Comparison of ENCODE assay signal across 25 cellular contexts in genomic region chr1:2953688-2954285, GRCh38.
DNase-seq lines count a peak whose midpoint lies in the region; ATAC-seq and TF ChIP-seq lines count a peak whose summit lies in the region.
"Had no signal": no experiment of that assay in that cellular context is flagged by ENCODE, and none has a peak within 500 bp of the region (broad histone marks: within the 10 kb centered on the region; RNA-seq: fewer than 3 reads in every experiment).

No MANE protein-coding gene starts in this region.

- H4K20me1 ChIP-seq in BLaER1 treated with 17β-estradiol and CSF1 and Interleukin-3, amounts not matched to agents 10 nM and 100 nM, result peaks cover 0 to 6% (median 0%) of the 10 kb centered on the region in 11 experiments; a peak in 2 of 22 replicates

- H3K36me3 Mint-ChIP-seq in IgD-negative memory B cell (peaks cover 2% of the 10 kb centered on the region), endodermal cell (ENCODE audit: low read depth) (no peaks in the 10 kb centered on the region)
- peaks cover 32% of the 10 kb centered on the region for H3K36me3 Mint-ChIP-seq in stimulated activated memory B cell treated with anti-CD40 and anti-IgM and Interleukin-4, amounts not matched to agents 10 μg/mL and 1 μg/mL and 100 μg/mL, for 72 hours
- H3K36me3 Mint-ChIP-seq: CD8-positive, alpha-beta T cell had no signal

- ATAC-seq in stimulated activated memory B cell treated with anti-CD40 and anti-IgM and Interleukin-4, amounts not matched to agents 10 μg/mL and 1 μg/mL and 100 μg/mL, for 72 hours, result peak; percentile 82
- ATAC-seq: CD8-positive, alpha-beta T cell; HCT116; K562 had no signal

- peak overlapping the region in 3 of 4 donors; percentile 3 to 85 (median 50) for H3K4me3 Mint-ChIP-seq in IgD-negative memory B cell
- peak overlapping the region; percentile 10 for H3K4me3 Mint-ChIP-seq in stimulated activated memory B cell treated with anti-CD40 and anti-IgM and Interleukin-4, amounts not matched to agents 10 μg/mL and 1 μg/mL and 100 μg/mL, for 72 hours
- no peak overlapping the region for H3K4me3 Mint-ChIP-seq in endodermal cell
- H3K4me3 Mint-ChIP-seq: CD8-positive, alpha-beta T cell had no signal

- H3K4me3 ChIP-seq in BLaER1 treated with 17β-estradiol and CSF1 and Interleukin-3, amounts not matched to agents 10 nM and 100 nM, result no peak overlapping the region
- H3K4me3 ChIP-seq in adipocyte (ENCODE audit: low read length) (peak overlapping the region; percentile 47), endodermal cell (ENCODE audit: low read length) (no peak overlapping the region)
- H3K4me3 ChIP-seq: K562, MG63 had no signal

- H3K9me3 ChIP-seq in BLaER1 treated with 17β-estradiol and CSF1 and Interleukin-3, amounts not matched to agents 10 nM and 100 nM (replicated peaks in 1 of 11), result peaks cover 59 to 73% (median 66%) of the 10 kb centered on the region in 11 experiments
- H3K9me3 ChIP-seq in adipocyte (ENCODE audit: control insufficient read depth, low read length) (peaks cover 50% of the 10 kb centered on the region), endodermal cell (ENCODE audit: control insufficient read depth, low read length) (peaks cover 55% of the 10 kb centered on the region)
- H3K9me3 ChIP-seq: Caco-2, SK-N-SH had no signal

- H3K27ac Mint-ChIP-seq in IgD-negative memory B cell, result peak overlapping the region; percentile 36 to 79 (median 50)
- peak overlapping the region; percentile 80 for H3K27ac Mint-ChIP-seq in stimulated activated memory B cell treated with anti-CD40 and anti-IgM and Interleukin-4, amounts not matched to agents 10 μg/mL and 1 μg/mL and 100 μg/mL, for 72 hours
- no peak overlapping the region for H3K27ac Mint-ChIP-seq in endodermal cell
- H3K27ac Mint-ChIP-seq: CD8-positive, alpha-beta T cell had no signal

- peak overlapping the region in 9 of 11 experiments; percentile 1 to 63 (median 42); a peak in 11 of 22 replicates for H3K27ac ChIP-seq in BLaER1 treated with 17β-estradiol and CSF1 and Interleukin-3, amounts not matched to agents 10 nM and 100 nM
- no peak overlapping the region for H3K27ac ChIP-seq in endodermal cell (ENCODE audit: low read depth, low read length)
- H3K27ac ChIP-seq: HL-60 had no signal

- H3K4me1 Mint-ChIP-seq in IgD-negative memory B cell, result peaks cover 22 to 34% (median 26%) of the 10 kb centered on the region in 3 donors
- peaks cover 60% of the 10 kb centered on the region for H3K4me1 Mint-ChIP-seq in stimulated activated memory B cell treated with anti-CD40 and anti-IgM and Interleukin-4, amounts not matched to agents 10 μg/mL and 1 μg/mL and 100 μg/mL, for 72 hours
- H3K4me1 Mint-ChIP-seq in endodermal cell, result no peaks in the 10 kb centered on the region

- TF ChIP-seq CTCF in endodermal cell (conservative IDR thresholded peaks at IDR 0.05), result no peak

- peaks cover 10 to 39% (median 28%) of the 10 kb centered on the region in 3 donors for H3K9me3 Mint-ChIP-seq in IgD-negative memory B cell
- peaks cover 30% of the 10 kb centered on the region for H3K9me3 Mint-ChIP-seq in stimulated activated memory B cell treated with anti-CD40 and anti-IgM and Interleukin-4, amounts not matched to agents 10 μg/mL and 1 μg/mL and 100 μg/mL, for 72 hours
- peaks cover 93% of the 10 kb centered on the region for H3K9me3 Mint-ChIP-seq in endodermal cell

- H3K27me3 ChIP-seq in BLaER1 treated with 17β-estradiol and CSF1 and Interleukin-3, amounts not matched to agents 10 nM and 100 nM, result peaks cover 1 to 11% (median 6%) of the 10 kb centered on the region in 11 experiments; a peak in 14 of 22 replicates
- H3K27me3 ChIP-seq in adipocyte (replicated peaks; ENCODE audit: control insufficient read depth, insufficient read depth, low read length) (no peaks in the 10 kb centered on the region), endodermal cell (ENCODE audit: control insufficient read depth, insufficient read depth, low read length, poor library complexity, severe bottlenecking) (no peaks in the 10 kb centered on the region)
- H3K27me3 ChIP-seq: MG63 had no signal

- peak overlapping the region in 6 of 11 experiments; percentile 18 to 64 (median 40); a peak in 12 of 22 replicates for H3K4me2 ChIP-seq in BLaER1 treated with 17β-estradiol and CSF1 and Interleukin-3, amounts not matched to agents 10 nM and 100 nM
- H3K4me2 ChIP-seq: SK-N-SH had no signal

- no peaks in the 10 kb centered on the region; a peak in 2 of 22 replicates for H3K36me3 ChIP-seq in BLaER1 treated with 17β-estradiol and CSF1 and Interleukin-3, amounts not matched to agents 10 nM and 100 nM
- no peaks in the 10 kb centered on the region for H3K36me3 ChIP-seq in adipocyte (ENCODE audit: control insufficient read depth, insufficient read depth, low read length, severe bottlenecking)
- no peaks in the 10 kb centered on the region for H3K36me3 ChIP-seq in endodermal cell (ENCODE audit: control insufficient read depth, insufficient read depth, low read length)
- H3K36me3 ChIP-seq: MG63 had no signal

- H3K4me1 ChIP-seq in BLaER1 treated with 17β-estradiol and CSF1 and Interleukin-3, amounts not matched to agents 10 nM and 100 nM, result peaks cover 16 to 78% (median 45%) of the 10 kb centered on the region in 10 experiments
- no peaks in the 10 kb centered on the region for H3K4me1 ChIP-seq in adipocyte (ENCODE audit: control insufficient read depth, insufficient read depth, low read length)
- no peaks in the 10 kb centered on the region for H3K4me1 ChIP-seq in endodermal cell (ENCODE audit: control insufficient read depth, insufficient read depth, low read length)
- H3K4me1 ChIP-seq: Caco-2 had no signal

- H3K9ac ChIP-seq in BLaER1 treated with 17β-estradiol and CSF1 and Interleukin-3, amounts not matched to agents 10 nM and 100 nM, result no peak overlapping the region
- H3K9ac ChIP-seq in adipocyte (ENCODE audit: low read length) (no peak overlapping the region), endodermal cell (ENCODE audit: extremely low read depth, low read length, poor library complexity, severe bottlenecking) (no peak overlapping the region)
- H3K9ac ChIP-seq: SK-N-SH had no signal

- WGBS in endodermal cell (ENCODE audit: insufficient coverage in 1 of 2, insufficient read length in 1 of 2), 2 experiments, result 64% methylated on average over 2 of the region's 2 CpGs; no CpG with 5 or more reads in 1 of the 2 experiments

- DNase-seq in adipocyte (ENCODE audit: low read depth) (no peak), EL (no peak), endodermal cell (no peak)
- DNase-seq in activated CD4-positive, CD25-positive, alpha-beta regulatory T cell treated with anti-CD3 and anti-CD28 coated beads, Interleukin-2, amount 50 U/mL, for 72 hours, result no peak
- DNase-seq: C1 segment of cervical spinal cord; Caco-2; CD8-positive, alpha-beta T cell; GF-D8; MG63; NCI-H1048; NCI-H1417 treated with DMSO at 0.1 percent for 48 hours; NCI-H1694 treated with DMSO at 0.1 percent for 48 hours; NCI-H2081 treated with DMSO at 0.1 percent for 48 hours; NCI-H2171; NCI-H226; NCI-H510A; NCI-H69; SK-N-SH; SW 1271 had no signal

- no peaks in the 10 kb centered on the region for H3K27me3 Mint-ChIP-seq in IgD-negative memory B cell
- H3K27me3 Mint-ChIP-seq in stimulated activated memory B cell treated with anti-CD40 and anti-IgM and Interleukin-4, amounts not matched to agents 10 μg/mL and 1 μg/mL and 100 μg/mL, for 72 hours, result no peaks in the 10 kb centered on the region
- H3K27me3 Mint-ChIP-seq in endodermal cell (ENCODE audit: insufficient read depth), result no peaks in the 10 kb centered on the region
